15 cellular contexts compared by ENCODE assay signal in genomic region chr16:11051430-11052079, GRCh38.
DNase-seq lines count a peak whose midpoint lies in the region; ATAC-seq and TF ChIP-seq lines count a peak whose summit lies in the region.
"Had no signal": no experiment of that assay in that cellular context is flagged by ENCODE, and none has a peak within 500 bp of the region (broad histone marks: within the 10 kb centered on the region; RNA-seq: fewer than 3 reads in every experiment).

No MANE protein-coding gene starts in this region.

- no peaks in the 10 kb centered on the region for H3K79me2 ChIP-seq in MM.1S (ENCODE audit: low read length)

- ATAC-seq in GM18858 (IDR thresholded peaks at IDR 0.05; ENCODE audit: unreplicated experiment): no peak
- ATAC-seq: left cardiac atrium, sciatic nerve, WTC11 had no signal

- H3F3A ChIP-seq in MM.1S (ENCODE audit: insufficient read depth, low read length): no peaks in the 10 kb centered on the region

- peaks cover 28 to 43% (median 36%) of the 10 kb centered on the region in 3 donors for H3K4me1 Mint-ChIP-seq in CD8-positive, alpha-beta memory T cell
- H3K4me1 Mint-ChIP-seq in activated CD4-positive, alpha-beta memory T cell treated with anti-CD3 and anti-CD28 coated beads for 36 hours (ENCODE audit: low read depth): peaks cover 61% of the 10 kb centered on the region
- peaks cover 51% of the 10 kb centered on the region for H3K4me1 Mint-ChIP-seq in endodermal cell

- H3K36me3 ChIP-seq in BLaER1: peaks cover 49% of the 10 kb centered on the region
- peaks cover 10% of the 10 kb centered on the region for H3K36me3 ChIP-seq in CD8-positive, alpha-beta memory T cell (ENCODE audit: insufficient read depth, low read length)
- H3K36me3 ChIP-seq in endodermal cell (ENCODE audit: control insufficient read depth, insufficient read depth, low read length): peaks cover 21% of the 10 kb centered on the region
- H3K36me3 ChIP-seq in MG63: peaks cover 31% of the 10 kb centered on the region
- no peaks in the 10 kb centered on the region for H3K36me3 ChIP-seq in MM.1S (replicated peaks; ENCODE audit: insufficient read depth, low read length)

- H3K27me3 Mint-ChIP-seq in CD8-positive, alpha-beta memory T cell: no peaks in the 10 kb centered on the region
- no peaks in the 10 kb centered on the region for H3K27me3 Mint-ChIP-seq in activated CD4-positive, alpha-beta memory T cell treated with anti-CD3 and anti-CD28 coated beads for 36 hours
- H3K27me3 Mint-ChIP-seq in endodermal cell (ENCODE audit: insufficient read depth): no peaks in the 10 kb centered on the region

- H2AFZ ChIP-seq in MM.1S (ENCODE audit: low read length): no peak overlapping the region

- H3K27me3 ChIP-seq in BLaER1 (no peaks in the 10 kb centered on the region), endodermal cell (ENCODE audit: control insufficient read depth, insufficient read depth, low read length, poor library complexity, severe bottlenecking) (no peaks in the 10 kb centered on the region), MG63 (no peaks in the 10 kb centered on the region), MM.1S (replicated peaks; ENCODE audit: insufficient read depth, low read length) (no peaks in the 10 kb centered on the region)
- no peaks in the 10 kb centered on the region for H3K27me3 ChIP-seq in CD8-positive, alpha-beta memory T cell (ENCODE audit: insufficient read depth, low read length, poor library complexity, severe bottlenecking)

- H3K4me3 Mint-ChIP-seq in CD8-positive, alpha-beta memory T cell: peak overlapping the region in 6 of 7 donors; percentile 49 to 68 (median 66)
- no peak overlapping the region for H3K4me3 Mint-ChIP-seq in activated CD4-positive, alpha-beta memory T cell treated with anti-CD3 and anti-CD28 coated beads for 36 hours
- peak overlapping the region; percentile 8 for H3K4me3 Mint-ChIP-seq in endodermal cell
- H3K4me3 Mint-ChIP-seq: WTC11 had no signal

- 91 to 93% methylated on average over 16 to 17 of the region's 17 CpGs for WGBS in endodermal cell (ENCODE audit: insufficient coverage in 1 of 2, insufficient read length in 1 of 2), 2 experiments

- CTCF ChIA-PET in CD8-positive, alpha-beta memory T cell (lab: Charles Lee): interaction anchor here (0.6 to 1.5 kb wide), 3 partner anchors 10 to 204 kb away, joined by 3 to 5 read pairs (median 3); partner anchors contain the start of gene SOCS1
- CTCF ChIA-PET in activated CD4-positive, alpha-beta memory T cell treated with anti-CD3 and anti-CD28 coated beads for 36 hours (lab: Charles Lee): interaction anchor here (0.8 to 5.3 kb wide), 20 partner anchors 13 to 212 kb away, joined by 3 to 37 read pairs (median 4); partner anchors contain the start of gene SOCS1

- H3K4me3 ChIP-seq in BLaER1: no peak overlapping the region
- peak overlapping the region; percentile 51 for H3K4me3 ChIP-seq in CD8-positive, alpha-beta memory T cell (ENCODE audit: low read length)
- H3K4me3 ChIP-seq in endodermal cell (ENCODE audit: low read length): peak overlapping the region; percentile 2
- no peak overlapping the region for H3K4me3 ChIP-seq in MG63
- H3K4me3 ChIP-seq in MM.1S (ENCODE audit: low read length): no peak overlapping the region

- peak overlapping the region; percentile 2 to 96 (median 68) for H3K27ac Mint-ChIP-seq in CD8-positive, alpha-beta memory T cell
- H3K27ac Mint-ChIP-seq in activated CD4-positive, alpha-beta memory T cell treated with anti-CD3 and anti-CD28 coated beads for 36 hours: peak overlapping the region; percentile 94
- H3K27ac Mint-ChIP-seq in endodermal cell: peak overlapping the region; percentile 78
- H3K27ac Mint-ChIP-seq: WTC11 had no signal

- H3K9me3 ChIP-seq in BLaER1: no peaks in the 10 kb centered on the region
- no peaks in the 10 kb centered on the region for H3K9me3 ChIP-seq in CD8-positive, alpha-beta memory T cell (ENCODE audit: low read length)
- no peaks in the 10 kb centered on the region for H3K9me3 ChIP-seq in endodermal cell (ENCODE audit: control insufficient read depth, low read length)
- no peaks in the 10 kb centered on the region for H3K9me3 ChIP-seq in MG63
- no peaks in the 10 kb centered on the region for H3K9me3 ChIP-seq in MM.1S (replicated peaks; ENCODE audit: insufficient read depth, low read length)

- H3K9me2 ChIP-seq in MM.1S (replicated peaks; ENCODE audit: insufficient read depth, low read length): no peaks in the 10 kb centered on the region

- POLR2A ChIA-PET in CD8-positive, alpha-beta memory T cell (lab: Charles Lee): interaction anchor here (0.5 kb wide), 1 partner anchor 44 kb away, joined by 4 read pairs; no protein-coding TSS in a partner anchor
- POLR2A ChIA-PET in activated CD4-positive, alpha-beta memory T cell treated with anti-CD3 and anti-CD28 coated beads for 36 hours (lab: Charles Lee): interaction anchor here (0.9 to 4.0 kb wide), 25 partner anchors 19 to 205 kb away, joined by 3 to 36 read pairs (median 7); partner anchors contain the start of gene SOCS1

- peaks cover 37% of the 10 kb centered on the region for H4K20me1 ChIP-seq in BLaER1
- H4K20me1 ChIP-seq in MM.1S (ENCODE audit: insufficient read depth, low read length): no peaks in the 10 kb centered on the region

- intact Hi-C loops in activated CD4-positive, alpha-beta memory T cell treated with anti-CD3 and anti-CD28 coated beads for 36 hours (cut with micrococcal nuclease): loop anchor here (1.0 to 5.0 kb wide), 10 partner anchors 25 to 306 kb away; no protein-coding TSS in a partner anchor

- peaks cover 8 to 56% (median 9%) of the 10 kb centered on the region in 3 donors for H3K36me3 Mint-ChIP-seq in CD8-positive, alpha-beta memory T cell
- peaks cover 39% of the 10 kb centered on the region for H3K36me3 Mint-ChIP-seq in activated CD4-positive, alpha-beta memory T cell treated with anti-CD3 and anti-CD28 coated beads for 36 hours
- peaks cover 33% of the 10 kb centered on the region for H3K36me3 Mint-ChIP-seq in endodermal cell (ENCODE audit: low read depth)
- H3K36me3 Mint-ChIP-seq: WTC11 had no signal

- no peak overlapping the region for H3K9ac ChIP-seq in BLaER1
- H3K9ac ChIP-seq in endodermal cell (ENCODE audit: extremely low read depth, low read length, poor library complexity, severe bottlenecking): no peak overlapping the region
- H3K9ac ChIP-seq in MM.1S (ENCODE audit: low read length): no peak overlapping the region

- H3K9me3 Mint-ChIP-seq in CD8-positive, alpha-beta memory T cell: no peaks in the 10 kb centered on the region
- no peaks in the 10 kb centered on the region for H3K9me3 Mint-ChIP-seq in activated CD4-positive, alpha-beta memory T cell treated with anti-CD3 and anti-CD28 coated beads for 36 hours
- H3K9me3 Mint-ChIP-seq in endodermal cell: no peaks in the 10 kb centered on the region
- H3K9me3 Mint-ChIP-seq: WTC11 had no signal

- H3K4me2 ChIP-seq in BLaER1 (peak overlapping the region; percentile 54), MM.1S (ENCODE audit: low read depth, low read length) (no peak overlapping the region)

- DNase-seq in CD8-positive, alpha-beta memory T cell: no peak
- no peak for DNase-seq in activated CD4-positive, alpha-beta memory T cell treated with anti-CD3 and anti-CD28 coated beads for 36 hours
- DNase-seq in endodermal cell: peak; percentile 58
- DNase-seq in DMS114 treated with DMSO at 0.1 percent for 48 hours (lab: John Stamatoyannopoulos, UW; ENCODE audit: unreplicated experiment): no peak
- no peak for DNase-seq in MG63
- DNase-seq in MM.1S: no peak
- DNase-seq: aorta, foreskin fibroblast, left cardiac atrium, NCI-H1105, NCI-H82 had no signal

- TF ChIP-seq CTCF in endodermal cell (conservative IDR thresholded peaks at IDR 0.05) (no peak), MM.1S (IDR thresholded peaks at IDR 0.05; ENCODE audit: low read length) (no peak)

- H3K4me1 ChIP-seq in BLaER1 (peaks cover 41% of the 10 kb centered on the region), endodermal cell (ENCODE audit: control insufficient read depth, insufficient read depth, low read length) (peaks cover 27% of the 10 kb centered on the region), MM.1S (ENCODE audit: low read length) (no peaks in the 10 kb centered on the region)
- H3K4me1 ChIP-seq in CD8-positive, alpha-beta memory T cell (ENCODE audit: insufficient read depth, low read length): peaks cover 32% of the 10 kb centered on the region

- H3K27ac ChIP-seq in BLaER1 (no peak overlapping the region), endodermal cell (ENCODE audit: low read depth, low read length) (no peak overlapping the region), MM.1S (ENCODE audit: low read length) (no peak overlapping the region)
- H3K27ac ChIP-seq in CD8-positive, alpha-beta memory T cell (ENCODE audit: low read depth, low read length): no peak overlapping the region

Comparison
In these comparisons a context has a peak if more than half of its experiments do, and no peak if none do; other contexts are left out.
1. H3K4me3 ChIP-seq: peak in CD8-positive, alpha-beta memory T cell (single experiment) and endodermal cell (single experiment); none in BLaER1 (single experiment), MG63 (single experiment) and MM.1S (single experiment).
2. Peak in every context shown above with its lines, with median percentiles within 50 percentile points of each other: H3K27ac Mint-ChIP-seq.